ENCODE assay signal across 8 cellular contexts in the genomic region with DNA sequence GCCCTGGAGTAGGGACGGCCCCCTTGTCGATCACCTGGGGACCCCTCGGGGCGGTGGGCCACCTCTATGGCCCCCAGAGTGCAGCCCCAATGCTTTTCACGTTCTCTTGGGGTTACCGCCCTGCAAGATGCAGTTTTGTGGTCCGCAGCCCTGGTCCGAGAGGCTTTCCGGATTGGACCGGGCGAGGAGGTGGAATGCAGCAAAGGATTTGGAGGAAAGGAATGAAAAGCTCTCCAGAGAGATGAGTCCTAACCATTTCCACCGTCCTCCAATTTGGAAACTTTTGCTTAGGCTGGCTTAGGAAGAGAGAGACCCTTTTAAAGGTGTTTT. TPM values are rescaled to one million over a fixed set of nuclear protein-coding genes. Genes with fewer than 3 reads are reported as not detected.
A peak's percentile ranks its signal among the peaks of the same experiment; 100 is the strongest.
DNase-seq lines count a peak whose midpoint lies in the region; ATAC-seq and TF ChIP-seq lines count a peak whose summit lies in the region.

No MANE protein-coding gene starts in this region.

- H3K27ac ChIP-seq in SU-DHL-6 (ENCODE audit: low read depth, low read length), result no peak overlapping the region
- H3K27ac ChIP-seq in ovary, result peak overlapping the region; percentile 60 to 89

- peak overlapping the region; percentile 66 for H3K9ac ChIP-seq in SU-DHL-6 (ENCODE audit: low read length)

- ATAC-seq in HG02588 (IDR thresholded peaks at IDR 0.05; ENCODE audit: unreplicated experiment), result no peak

- H3K4me3 Mint-ChIP-seq in activated naive CD4-positive, alpha-beta T cell treated with anti-CD3 and anti-CD28 coated beads, Interleukin-2, amount 50 U/mL, for 24 hours, result peak overlapping the region; percentile 52

- peak overlapping the region; percentile 63 for H3K4me3 ChIP-seq in SU-DHL-6 (ENCODE audit: insufficient read depth, low read length, poor library complexity, severe bottlenecking)
- H3K4me3 ChIP-seq in fibroblast of the aortic adventitia (ENCODE audit: low read depth, low read length), result peak overlapping the region; percentile 70
- peak overlapping the region; percentile 59 for H3K4me3 ChIP-seq in ovary

- H3K9me3 ChIP-seq in SU-DHL-6 (ENCODE audit: insufficient read depth, low read length) (no peaks in the 10 kb centered on the region), ovary (no peaks in the 10 kb centered on the region)

- H3K36me3 ChIP-seq in SU-DHL-6 (ENCODE audit: low read length) (no peaks in the 10 kb centered on the region), ovary (no peaks in the 10 kb centered on the region)

- TF ChIP-seq CTCF in SU-DHL-6 (IDR thresholded peaks at IDR 0.05; ENCODE audit: insufficient read depth, low read length, poor library complexity, severe bottlenecking) (no peak), fibroblast of the aortic adventitia (IDR thresholded peaks at IDR 0.05; ENCODE audit: insufficient read depth, low read length) (no peak), ovary (IDR thresholded peaks at IDR 0.05) (no peak)

- H3F3A ChIP-seq in SU-DHL-6 (ENCODE audit: insufficient read depth), result no peaks in the 10 kb centered on the region

- 21 to 47% (median 40%) methylated on average over 12 of the region's 12 CpGs for WGBS in ovary, 3 donors

- H3K79me2 ChIP-seq in SU-DHL-6 (ENCODE audit: insufficient read depth, low read length), result no peaks in the 10 kb centered on the region

- no peak for DNase-seq in activated naive CD4-positive, alpha-beta T cell (lab: John Stamatoyannopoulos, UW)
- DNase-seq in fibroblast of the aortic adventitia (ENCODE audit: low read depth) (peak; percentile 29), ovary (no peak), NCI-H2081 (lab: John Stamatoyannopoulos, UW) (no peak), SK-N-DZ (ENCODE audit: low spot score) (no peak)

- H4K20me1 ChIP-seq in SU-DHL-6 (ENCODE audit: low read depth, low read length), result no peaks in the 10 kb centered on the region

- H3K4me1 Mint-ChIP-seq in activated naive CD4-positive, alpha-beta T cell treated with anti-CD3 and anti-CD28 coated beads, Interleukin-2, amount 50 U/mL, for 24 hours, result peaks cover 11% of the 10 kb centered on the region

- no peaks in the 10 kb centered on the region for H3K4me1 ChIP-seq in ovary (ENCODE audit: insufficient read depth)

- H3K27me3 ChIP-seq in SU-DHL-6 (ENCODE audit: low read length) (no peaks in the 10 kb centered on the region), ovary (no peaks in the 10 kb centered on the region)

- H3K9me2 ChIP-seq in SU-DHL-6 (replicated peaks; ENCODE audit: insufficient read depth, low read length), result no peaks in the 10 kb centered on the region

- no peak for TF ChIP-seq EP300 in ovary (IDR thresholded peaks at IDR 0.05)

- H3K4me2 ChIP-seq in SU-DHL-6 (ENCODE audit: low read depth, low read length, poor library complexity, severe bottlenecking), result peak overlapping the region; percentile 68

- peak overlapping the region; percentile 80 for H2AFZ ChIP-seq in SU-DHL-6 (ENCODE audit: low read depth, low read length, severe bottlenecking)

- H3K27me3 Mint-ChIP-seq in activated naive CD4-positive, alpha-beta T cell treated with anti-CD3 and anti-CD28 coated beads, Interleukin-2, amount 50 U/mL, for 24 hours, result no peaks in the 10 kb centered on the region

- no peak overlapping the region for H3K27ac Mint-ChIP-seq in activated naive CD4-positive, alpha-beta T cell treated with anti-CD3 and anti-CD28 coated beads, Interleukin-2, amount 50 U/mL, for 24 hours

- no peak for TF ChIP-seq POLR2A in ovary (IDR thresholded peaks at IDR 0.05)

- H3K9me3 Mint-ChIP-seq in activated naive CD4-positive, alpha-beta T cell treated with anti-CD3 and anti-CD28 coated beads, Interleukin-2, amount 50 U/mL, for 24 hours, result no peaks in the 10 kb centered on the region

- intact Hi-C loops in ovary (cut with DNase I), result no loop called here

- H3K36me3 Mint-ChIP-seq in activated naive CD4-positive, alpha-beta T cell treated with anti-CD3 and anti-CD28 coated beads, Interleukin-2, amount 50 U/mL, for 24 hours, result no peaks in the 10 kb centered on the region

RNA-seq across cellular contexts. Expression of gene SLC25A43, which starts 0.6 kb away (rescaled TPM):
- total RNA-seq in fibroblast of the aortic adventitia (ENCODE audit: low replicate concordance), result 9.3 and 22.9 TPM in 2 replicates
- total RNA-seq in ovary, result 10 to 100 TPM in 3 of 7 donors, 1 to 10 TPM in 4; 6.6 to 14.5 (median 8.2) TPM
- polyA plus RNA-seq in ovary, result 10 to 100 TPM in 1 of 2 donors, 1 to 10 TPM in 1; 6.4 to 13.8 TPM
- 0.19 TPM in 1 of 2 replicates, not detected in the other for polyA plus RNA-seq in SK-N-DZ (2014; cell fraction: cytosol; rRNA removed)
- not detected in 2 replicates for polyA plus RNA-seq in SK-N-DZ (2014; cell fraction: nucleus; rRNA removed)
